Comparison of ENCODE assay signal across 16 cellular contexts in the genomic region with DNA sequence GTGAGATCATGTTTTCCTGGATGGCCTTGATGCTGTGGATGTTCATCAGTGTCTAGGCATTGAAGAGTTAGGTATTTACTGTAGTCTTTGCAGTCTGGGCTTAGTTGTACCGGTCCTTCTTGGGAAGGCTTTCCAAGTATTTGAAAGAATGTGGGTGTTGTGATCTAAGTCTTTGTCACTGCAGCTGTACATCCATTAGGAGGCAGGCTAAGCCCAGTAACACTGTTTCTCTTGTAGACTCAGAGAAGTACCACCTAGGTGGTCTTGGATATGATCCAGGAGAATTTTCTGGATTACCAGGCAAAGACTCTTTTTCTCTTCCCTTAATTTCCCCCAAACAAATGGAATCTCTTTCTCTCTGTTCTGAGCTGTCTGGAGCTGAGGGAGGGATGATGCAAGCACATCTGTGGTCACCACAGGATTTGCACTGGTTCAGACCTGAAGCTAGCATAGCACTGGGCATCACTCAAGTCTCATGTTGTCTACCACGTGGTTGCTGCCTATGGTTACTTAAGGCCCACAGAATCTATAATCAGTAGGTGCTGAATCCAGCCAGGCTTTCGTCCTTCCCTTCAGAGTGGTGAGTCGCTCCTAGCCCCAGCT.
DNase-seq lines count a peak whose midpoint lies in the region; ATAC-seq and TF ChIP-seq lines count a peak whose summit lies in the region.
"Had no signal": no experiment of that assay in that cellular context is flagged by ENCODE, and none has a peak within 500 bp of the region (broad histone marks: within the 10 kb centered on the region; RNA-seq: fewer than 3 reads in every experiment).

No MANE protein-coding gene starts in this region.

- POLR2A ChIA-PET in A673 (lab: Charles Lee; ENCODE audit: low non-redundant PET): no interaction called here
- POLR2A ChIA-PET in activated CD8-positive, alpha-beta T cell treated with anti-CD3 and anti-CD28 coated beads for 36 hours (lab: Charles Lee): no interaction called here

- H3K4me3 ChIP-seq in A673 (ENCODE audit: low read depth, low read length, poor library complexity, severe bottlenecking): no peak overlapping the region
- H3K4me3 ChIP-seq: gastroesophageal sphincter, SJSA1, spleen had no signal

- H3K36me3 Mint-ChIP-seq in activated CD8-positive, alpha-beta T cell treated with anti-CD3 and anti-CD28 coated beads for 36 hours (ENCODE audit: low read depth): no peaks in the 10 kb centered on the region

- no peaks in the 10 kb centered on the region for H3K36me3 ChIP-seq in A673 (ENCODE audit: insufficient read depth, low read length, poor library complexity, severe bottlenecking)
- H3K36me3 ChIP-seq: gastroesophageal sphincter, SJSA1, spleen had no signal

- no TSS peak for BruUV-seq in A673 (replicated peaks; lab: Mats Ljungman, UMichigan)

- no peaks in the 10 kb centered on the region for H3K4me1 ChIP-seq in A673 (ENCODE audit: insufficient read depth, low read length, poor library complexity, severe bottlenecking)
- H3K4me1 ChIP-seq: gastroesophageal sphincter, spleen had no signal

- H3K27ac Mint-ChIP-seq in activated CD8-positive, alpha-beta T cell treated with anti-CD3 and anti-CD28 coated beads for 36 hours: no peak overlapping the region

- H3K27me3 ChIP-seq in A673 (replicated peaks; ENCODE audit: insufficient read depth, low read depth, low read length, poor library complexity): no peaks in the 10 kb centered on the region
- H3K27me3 ChIP-seq: gastroesophageal sphincter, SJSA1 had no signal

- H3K9me3 Mint-ChIP-seq in activated CD8-positive, alpha-beta T cell treated with anti-CD3 and anti-CD28 coated beads for 36 hours: no peaks in the 10 kb centered on the region

- H3K27ac ChIP-seq in A673 (ENCODE audit: low read depth, low read length, poor library complexity, severe bottlenecking): no peak overlapping the region
- H3K27ac ChIP-seq: gastroesophageal sphincter, SJSA1, spleen had no signal

- ATAC-seq in activated CD8-positive, alpha-beta T cell treated with anti-CD3 and anti-CD28 coated beads for 36 hours: peak; percentile 24
- ATAC-seq in GM21786 (IDR thresholded peaks at IDR 0.05; ENCODE audit: unreplicated experiment): no peak
- ATAC-seq in HG03442 (IDR thresholded peaks at IDR 0.05; ENCODE audit: unreplicated experiment): no peak
- no peak for ATAC-seq in GM21423 (IDR thresholded peaks at IDR 0.05; ENCODE audit: unreplicated experiment)
- ATAC-seq: gastroesophageal sphincter, left colon had no signal

- 0 out of 2 replicates have a peak, but pooled peaks have one; percentile 10 for TF ChIP-seq CTCF in A673 (conservative IDR thresholded peaks at IDR 0.05; ENCODE audit: low read depth, low read length)
- TF ChIP-seq CTCF in activated CD8-positive, alpha-beta T cell treated with anti-CD3 and anti-CD28 coated beads for 36 hours (IDR thresholded peaks at IDR 0.05): no peak

- peaks cover 10% of the 10 kb centered on the region for H3K4me1 Mint-ChIP-seq in activated CD8-positive, alpha-beta T cell treated with anti-CD3 and anti-CD28 coated beads for 36 hours (ENCODE audit: low read depth)

- CTCF ChIA-PET in A673 (lab: Charles Lee): interaction anchor here (0.8 kb wide), 1 partner anchor 17 kb away, joined by 3 read pairs; no protein-coding TSS in a partner anchor
- CTCF ChIA-PET in activated CD8-positive, alpha-beta T cell treated with anti-CD3 and anti-CD28 coated beads for 36 hours (lab: Charles Lee): interaction anchor here (0.7 kb wide), 1 partner anchor 39 kb away, joined by 3 read pairs; no protein-coding TSS in a partner anchor

- intact Hi-C loops in A673 (cut with micrococcal nuclease; ENCODE audit: unreplicated experiment): no loop called here
- intact Hi-C loops in activated CD8-positive, alpha-beta T cell treated with anti-CD3 and anti-CD28 coated beads for 36 hours (cut with micrococcal nuclease): no loop called here

- H3K4me3 Mint-ChIP-seq in activated CD8-positive, alpha-beta T cell treated with anti-CD3 and anti-CD28 coated beads for 36 hours: no peak overlapping the region

- H3K27me3 Mint-ChIP-seq in activated CD8-positive, alpha-beta T cell treated with anti-CD3 and anti-CD28 coated beads for 36 hours: no peaks in the 10 kb centered on the region

- DNase-seq in A673 (ENCODE audit: low spot score) (peak; percentile 10), H4 (ENCODE audit: low spot score) (peak; percentile 35), glomerular visceral epithelial cell (ENCODE audit: extremely low spot score) (peak; percentile 14), NCI-H510A (lab: John Stamatoyannopoulos, UW) (no peak)
- no peak for DNase-seq in activated CD8-positive, alpha-beta T cell treated with anti-CD3 and anti-CD28 coated beads for 36 hours
- DNase-seq: activated CD4-positive, CD25-positive, alpha-beta regulatory T cell treated with anti-CD3 and anti-CD28 coated beads, Interleukin-2, amount 50 U/mL, for 72 hours; activated gamma-delta T cell; AML-193; left colon; NCI-H526 treated with DMSO at 0.1 percent for 48 hours; spleen had no signal

- no peaks in the 10 kb centered on the region for H3K9me3 ChIP-seq in A673 (ENCODE audit: low read depth, low read length, poor library complexity, severe bottlenecking)
- H3K9me3 ChIP-seq: gastroesophageal sphincter, SJSA1, spleen had no signal

Comparison
In these comparisons a context has a peak if more than half of its experiments do, and no peak if none do; other contexts are left out.
1. DNase-seq: peak in A673 (single experiment), H4 (single experiment) and glomerular visceral epithelial cell (single experiment); none in activated CD8-positive, alpha-beta T cell treated with anti-CD3 and anti-CD28 coated beads for 36 hours (single experiment) and NCI-H510A (single experiment).